25 cellular contexts compared by ENCODE assay signal in genomic region chr10:76015245-76015644, GRCh38.
"Had no signal": no experiment of that assay in that cellular context is flagged by ENCODE, and none has a peak within 500 bp of the region (broad histone marks: within the 10 kb centered on the region; RNA-seq: fewer than 3 reads in every experiment).

No MANE protein-coding gene starts in this region.

- H3K36me3 Mint-ChIP-seq: memory B cell; naive B cell; natural killer cell treated with Interleukin-12 subunit alpha and Interleukin-12 subunit beta and Interleukin-15 and Interleukin-18, amount 100 ng/mL, for 72 hours; stimulated activated naive B cell treated with anti-CD40 and anti-IgM and Interleukin-4, amounts not matched to agents 10 μg/mL and 1 μg/mL and 100 μg/mL, for 72 hours had no signal

- H3K9me3 Mint-ChIP-seq: dendritic cell treated with granulocyte-macrophage colony-stimulating factor and Interleukin-4, amounts not matched to agents 40 ng/mL and 50 ng/mL, for 4 days; memory B cell; natural killer cell treated with Interleukin-12 subunit alpha and Interleukin-12 subunit beta and Interleukin-15 and Interleukin-18, amount 100 ng/mL, for 72 hours; neural crest cell; stimulated activated naive B cell treated with anti-CD40 and anti-IgM and Interleukin-4, amounts not matched to agents 10 μg/mL and 1 μg/mL and 100 μg/mL, for 72 hours; stimulated activated naive CD8-positive, alpha-beta T cell treated with anti-CD3 and anti-CD28 coated beads, Interleukin-15, Interleukin-2, amounts not matched to agents 100 ng/mL and 50 ng/mL, for 24 hours had no signal

- ATAC-seq: gastrocnemius medialis; heart left ventricle; mucosa of descending colon; stimulated activated naive B cell treated with anti-CD40 and anti-IgM and Interleukin-4, amounts not matched to agents 10 μg/mL and 1 μg/mL and 100 μg/mL, for 72 hours had no signal

- H3K4me3 ChIP-seq: colonic mucosa, esophagus muscularis mucosa, gastrocnemius medialis, heart left ventricle, hepatocyte, lung, mucosa of descending colon, prostate gland, right atrium auricular region, skin epidermis, spleen, suprapubic skin, vagina had no signal

- H3K27ac ChIP-seq: colonic mucosa, esophagus muscularis mucosa, gastrocnemius medialis, heart left ventricle, hepatocyte, parathyroid adenoma, prostate gland, right atrium auricular region, skin epidermis, spleen, suprapubic skin, vagina had no signal

- H3K4me3 Mint-ChIP-seq: dendritic cell treated with granulocyte-macrophage colony-stimulating factor and Interleukin-4, amounts not matched to agents 40 ng/mL and 50 ng/mL, for 4 days; memory B cell; naive B cell; natural killer cell treated with Interleukin-12 subunit alpha and Interleukin-12 subunit beta and Interleukin-15 and Interleukin-18, amount 100 ng/mL, for 72 hours; neural crest cell; stimulated activated naive B cell treated with anti-CD40 and anti-IgM and Interleukin-4, amounts not matched to agents 10 μg/mL and 1 μg/mL and 100 μg/mL, for 72 hours; stimulated activated naive CD8-positive, alpha-beta T cell treated with anti-CD3 and anti-CD28 coated beads, Interleukin-15, Interleukin-2, amounts not matched to agents 100 ng/mL and 50 ng/mL, for 24 hours had no signal

- H3K27me3 Mint-ChIP-seq: dendritic cell treated with granulocyte-macrophage colony-stimulating factor and Interleukin-4, amounts not matched to agents 40 ng/mL and 50 ng/mL, for 4 days; memory B cell; naive B cell; stimulated activated naive B cell treated with anti-CD40 and anti-IgM and Interleukin-4, amounts not matched to agents 10 μg/mL and 1 μg/mL and 100 μg/mL, for 72 hours; stimulated activated naive CD8-positive, alpha-beta T cell treated with anti-CD3 and anti-CD28 coated beads, Interleukin-15, Interleukin-2, amounts not matched to agents 100 ng/mL and 50 ng/mL, for 24 hours had no signal

- H3K4me1 Mint-ChIP-seq: memory B cell; naive B cell; stimulated activated naive B cell treated with anti-CD40 and anti-IgM and Interleukin-4, amounts not matched to agents 10 μg/mL and 1 μg/mL and 100 μg/mL, for 72 hours had no signal

- H3K36me3 ChIP-seq: colonic mucosa, esophagus muscularis mucosa, gastrocnemius medialis, heart left ventricle, prostate gland, right atrium auricular region, spleen, suprapubic skin, vagina had no signal

- H3K4me1 ChIP-seq: colonic mucosa, esophagus muscularis mucosa, gastrocnemius medialis, heart left ventricle, parathyroid adenoma, prostate gland, right atrium auricular region, spleen, suprapubic skin, vagina had no signal

- DNase-seq: colonic mucosa; effector CD8-positive, alpha-beta T cell; foreskin fibroblast; heart left ventricle; kidney; mucosa of descending colon; naive B cell; spleen; stimulated activated naive B cell treated with anti-CD40 and anti-IgM and Interleukin-4, amounts not matched to agents 10 μg/mL and 1 μg/mL and 100 μg/mL, for 72 hours; trophoblast cell had no signal

- H3K27ac Mint-ChIP-seq: dendritic cell treated with granulocyte-macrophage colony-stimulating factor and Interleukin-4, amounts not matched to agents 40 ng/mL and 50 ng/mL, for 4 days; memory B cell; naive B cell; natural killer cell treated with Interleukin-12 subunit alpha and Interleukin-12 subunit beta and Interleukin-15 and Interleukin-18, amount 100 ng/mL, for 72 hours; stimulated activated naive B cell treated with anti-CD40 and anti-IgM and Interleukin-4, amounts not matched to agents 10 μg/mL and 1 μg/mL and 100 μg/mL, for 72 hours; stimulated activated naive CD8-positive, alpha-beta T cell treated with anti-CD3 and anti-CD28 coated beads, Interleukin-15, Interleukin-2, amounts not matched to agents 100 ng/mL and 50 ng/mL, for 24 hours had no signal

- H3K27me3 ChIP-seq: colonic mucosa, esophagus muscularis mucosa, gastrocnemius medialis, heart left ventricle, hepatocyte, right atrium auricular region, spleen, suprapubic skin, vagina had no signal

- H3K9me3 ChIP-seq: colonic mucosa, esophagus muscularis mucosa, gastrocnemius medialis, heart left ventricle, mucosa of descending colon, prostate gland, right atrium auricular region, spleen, suprapubic skin, vagina had no signal
